8 cellular contexts compared by ENCODE assay signal in the genomic region with DNA sequence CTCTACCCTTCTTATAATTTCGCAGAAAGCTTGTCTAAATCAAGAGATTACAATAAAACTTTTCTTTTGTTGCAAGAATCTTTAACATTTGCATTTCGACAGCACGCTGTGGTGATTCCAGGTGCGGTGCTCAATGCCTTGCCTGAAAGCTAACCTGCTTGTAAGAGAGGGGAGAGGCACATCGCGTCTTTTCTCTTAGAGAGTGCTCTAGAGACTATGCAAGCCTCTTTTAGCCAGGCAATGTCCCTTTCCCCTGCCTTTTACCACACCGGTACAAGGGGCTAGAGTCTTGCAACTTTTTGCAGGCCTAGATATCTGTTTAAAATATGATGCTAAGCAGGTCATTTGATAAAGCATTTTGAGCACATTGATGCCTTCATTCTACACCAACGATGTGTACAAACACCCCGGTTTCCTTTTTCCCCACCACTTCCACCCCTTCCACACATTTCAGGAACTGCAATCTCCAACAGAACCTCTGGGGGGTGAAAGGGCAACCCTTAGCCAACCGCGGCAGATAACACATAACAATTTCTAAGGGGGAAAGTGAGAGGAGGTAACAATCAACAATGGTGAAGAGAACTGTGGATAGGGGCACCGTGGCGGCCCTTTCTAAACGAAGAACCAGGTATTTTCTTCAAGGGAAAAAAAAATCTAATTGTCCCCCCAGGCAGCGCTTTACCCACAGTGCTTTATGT. TPM values are rescaled to one million over a fixed set of nuclear protein-coding genes. Genes with fewer than 3 reads are reported as not detected.
A peak's percentile ranks its signal among the peaks of the same experiment; 100 is the strongest.
DNase-seq lines count a peak whose midpoint lies in the region; ATAC-seq and TF ChIP-seq lines count a peak whose summit lies in the region.

No MANE protein-coding gene starts in this region.

- H4K8ac ChIP-seq in neuronal stem cell (ENCODE audit: low read depth, low read length): no peak overlapping the region

- H2BK15ac ChIP-seq in neuronal stem cell (ENCODE audit: low read length): no peak overlapping the region

- in situ Hi-C loops in KBM-7 (cut with MboI; ENCODE audit: low pct_unique_long_range_greater_than_20kb, low sequenced_read_pairs): no loop called here

- H3K9me3 ChIP-seq in BE2C (no peaks in the 10 kb centered on the region), esophagus muscularis mucosa (no peaks in the 10 kb centered on the region), neuronal stem cell (replicated peaks in 1 of 2; ENCODE audit: control insufficient read depth in 2 of 2, insufficient read depth in 1 of 2, low read depth in 1 of 2, low read length in 2 of 2) (no peaks in the 10 kb centered on the region)

- DNase-seq in BE2C (no peak), KBM-7 (peak; percentile 74), RPMI7951 (ENCODE audit: low read depth) (peak; percentile 35), esophagus muscularis mucosa (ENCODE audit: extremely low spot score) (no peak), neuronal stem cell (ENCODE audit: low spot score) (peak; percentile 31)

- H3K4ac ChIP-seq in neuronal stem cell (ENCODE audit: low read length): no peak overlapping the region

- no peak overlapping the region for H3K9ac ChIP-seq in neuronal stem cell (ENCODE audit: low read depth, low read length, poor library complexity)

- no peak overlapping the region for H3K23ac ChIP-seq in neuronal stem cell (ENCODE audit: low read depth, low read length, poor library complexity)

- no peak overlapping the region for H3K18ac ChIP-seq in neuronal stem cell (ENCODE audit: low read length)

- H3K4me3 ChIP-seq in BE2C (ENCODE audit: low read depth, low read length) (peak overlapping the region; percentile 59), esophagus muscularis mucosa (peak overlapping the region; percentile 68 to 91 (median 85)), neuronal stem cell (ENCODE audit: low read length in 2 of 2) (peak overlapping the region; percentile 84 to 85)

- H3K36me3 ChIP-seq in BE2C (no peaks in the 10 kb centered on the region), esophagus muscularis mucosa (no peaks in the 10 kb centered on the region), neuronal stem cell (replicated peaks in 1 of 2; ENCODE audit: control insufficient read depth in 2 of 2, insufficient read depth in 2 of 2, low read length in 2 of 2) (no peaks in the 10 kb centered on the region)

- no peak for TF ChIP-seq POLR2A in esophagus muscularis mucosa (IDR thresholded peaks at IDR 0.05; ENCODE audit: low read depth)

- no peak overlapping the region for H2BK12ac ChIP-seq in neuronal stem cell (ENCODE audit: low read length)

- H2AK5ac ChIP-seq in neuronal stem cell (ENCODE audit: low read depth, low read length): no peak overlapping the region

- H2AFZ ChIP-seq in neuronal stem cell (ENCODE audit: low read length): peak overlapping the region; percentile 96

- peak overlapping the region; percentile 99 for H3K4me2 ChIP-seq in neuronal stem cell (ENCODE audit: insufficient read depth, low read length, poor library complexity, severe bottlenecking)

- no peak overlapping the region for H4K91ac ChIP-seq in neuronal stem cell (ENCODE audit: low read depth, low read length, poor library complexity)

- H3K4me1 ChIP-seq in BE2C: no peaks in the 10 kb centered on the region
- H3K4me1 ChIP-seq in esophagus muscularis mucosa: peaks cover 9 to 49% (median 39%) of the 10 kb centered on the region in 4 donors
- H3K4me1 ChIP-seq in neuronal stem cell (ENCODE audit: control insufficient read depth in 2 of 2, insufficient read depth in 1 of 2, low read depth in 1 of 2, low read length in 2 of 2): peaks cover 4 to 24% of the 10 kb centered on the region in 2 donors

- H3K14ac ChIP-seq in neuronal stem cell (ENCODE audit: low read length): no peak overlapping the region

- H3K79me1 ChIP-seq in neuronal stem cell (ENCODE audit: low read depth, low read length): no peaks in the 10 kb centered on the region

- H2BK5ac ChIP-seq in neuronal stem cell (ENCODE audit: low read length): no peak overlapping the region

- H2BK120ac ChIP-seq in neuronal stem cell (ENCODE audit: low read depth, low read length): no peak overlapping the region

- no peak for ATAC-seq in HG02759 (IDR thresholded peaks at IDR 0.05; ENCODE audit: unreplicated experiment)
- no peak for ATAC-seq in GM19023 (IDR thresholded peaks at IDR 0.05; ENCODE audit: unreplicated experiment)
- no peak for ATAC-seq in GM18498 (IDR thresholded peaks at IDR 0.05; ENCODE audit: unreplicated experiment)

- intact Hi-C loops in esophagus muscularis mucosa (cut with DNase I): loop anchor here (2.0 to 10.0 kb wide), 2 partner anchors 414 to 424 kb away; no protein-coding TSS in a partner anchor

- no peak for TF ChIP-seq EP300 in esophagus muscularis mucosa (IDR thresholded peaks at IDR 0.05)

- TF ChIP-seq CTCF in BE2C (IDR thresholded peaks at IDR 0.05; ENCODE audit: low read depth, low read length): peak; percentile 44
- peak; percentile 30 to 64 (median 35) for TF ChIP-seq CTCF in esophagus muscularis mucosa (IDR thresholded peaks at IDR 0.05)

- WGBS in esophagus muscularis mucosa: 12% methylated on average over 15 of the region's 15 CpGs
- WGBS in neuronal stem cell (ENCODE audit: extremely low coverage in 2 of 2, insufficient read length in 2 of 2, insufficient replicate concordance in 1 of 2), 2 donors: no CpG with 5 or more reads among the region's 15 CpGs

- H3K27ac ChIP-seq in esophagus muscularis mucosa (replicated peaks in 1 of 4) (peak overlapping the region; percentile 78 to 85 (median 84)), neuronal stem cell (replicated peaks; ENCODE audit: low read length) (no peak overlapping the region)

- H3K27me3 ChIP-seq in BE2C (peaks cover 45% of the 10 kb centered on the region), esophagus muscularis mucosa (no peaks in the 10 kb centered on the region), neuronal stem cell (ENCODE audit: control insufficient read depth in 3 of 3, insufficient read depth in 3 of 3, low read depth in 1 of 3, low read length in 3 of 3) (no peaks in the 10 kb centered on the region)

RNA-seq across cellular contexts. Expression of gene KITLG, which starts 1.3 kb away (rescaled TPM):
- 0.08 TPM for polyA plus RNA-seq in BE2C (2012; ENCODE audit: insufficient read depth, insufficient read length, low read depth)
- 4.7 and 5.4 TPM in 2 replicates for total RNA-seq in RPMI7951 (2014; rRNA removed; shearing (Covaris generic))
- total RNA-seq in esophagus muscularis mucosa: 100 to 1,000 TPM in 2 of 4 donors, 10 to 100 TPM in 2; 71.7 to 147 (median 121) TPM
- polyA plus RNA-seq in neuronal stem cell (2013, experiment 1 of 2): 2.4 TPM
- polyA plus RNA-seq in neuronal stem cell (2013, experiment 2 of 2): 2.3 TPM

Comparison
In these comparisons a context has a peak if more than half of its experiments do, and no peak if none do; other contexts are left out.
1. DNase-seq: peak in KBM-7 (single experiment), RPMI7951 (single experiment) and neuronal stem cell (single experiment); none in BE2C (single experiment) and esophagus muscularis mucosa (single experiment).
2. RNA of gene KITLG, which starts 1.3 kb away (total RNA-seq): 71.7 to 147 TPM in esophagus muscularis mucosa; 4.7 to 5.4 TPM in RPMI7951; every median in the first group is over 10 times any median in the second.
3. Peak in every context shown above with its lines, with median percentiles within 50 percentile points of each other: H3K4me3 ChIP-seq.